16 cellular contexts compared by ENCODE assay signal in genomic region chr4:61468091-61468720, GRCh38.
A peak's percentile ranks its signal among the peaks of the same experiment; 100 is the strongest.
DNase-seq lines count a peak whose midpoint lies in the region; ATAC-seq and TF ChIP-seq lines count a peak whose summit lies in the region.
"Had no signal": no experiment of that assay in that cellular context is flagged by ENCODE, and none has a peak within 500 bp of the region (broad histone marks: within the 10 kb centered on the region; RNA-seq: fewer than 3 reads in every experiment).

No MANE protein-coding gene starts in this region.

- peaks cover 0 to 9% of the 10 kb centered on the region in 2 donors for H3K9me3 Mint-ChIP-seq in effector memory CD8-positive, alpha-beta T cell

- TF ChIP-seq CTCF in fibroblast of villous mesenchyme (IDR thresholded peaks at IDR 0.05; ENCODE audit: insufficient read depth, low read depth, low read length), result no peak

- no peak overlapping the region for H3K4me3 Mint-ChIP-seq in effector memory CD8-positive, alpha-beta T cell

- no peak overlapping the region for H3K27ac Mint-ChIP-seq in effector memory CD8-positive, alpha-beta T cell
- H3K27ac Mint-ChIP-seq: activated T-helper 2 cell treated with anti-CD3 and anti-CD28 coated beads, Interferon-gamma antibody, Interleukin-2, Interleukin-4, amounts not matched to agents 10 μg/mL and 5 μg/mL and 100 μg/mL, durations not matched to agents 14 hours and 24 hours and 36 hours; progenitor cell of endocrine pancreas had no signal

- H3K4me1 Mint-ChIP-seq in effector memory CD8-positive, alpha-beta T cell (ENCODE audit: low read depth in 2 of 2), result no peaks in the 10 kb centered on the region

- no peak for ATAC-seq in effector memory CD8-positive, alpha-beta T cell (replicated peaks)
- ATAC-seq: GM12878 had no signal

- intact Hi-C loops in cardiac septum (cut with DNase I), result no loop called here

- H3K27ac ChIP-seq in substantia nigra (ENCODE audit: low read depth, low read length, poor library complexity, severe bottlenecking), result peak overlapping the region; percentile 53
- H3K27ac ChIP-seq: 22Rv1, coronary artery, SK-N-MC had no signal

- H3K4me3 ChIP-seq in fibroblast of villous mesenchyme (ENCODE audit: low read depth, low read length), result no peak overlapping the region
- H3K4me3 ChIP-seq: coronary artery, GM12878, SK-N-MC had no signal

- H3K36me3 Mint-ChIP-seq in effector memory CD8-positive, alpha-beta T cell (ENCODE audit: insufficient read depth), result no peaks in the 10 kb centered on the region

- no peaks in the 10 kb centered on the region for H3K27me3 Mint-ChIP-seq in effector memory CD8-positive, alpha-beta T cell
- H3K27me3 Mint-ChIP-seq: progenitor cell of endocrine pancreas had no signal

- DNase-seq in DMS53 (lab: John Stamatoyannopoulos, UW), result peak; percentile 20
- no peak for DNase-seq in DMS53 treated with DMSO at 0.1 percent for 48 hours (lab: John Stamatoyannopoulos, UW; ENCODE audit: unreplicated experiment)
- peak; percentile 91 for DNase-seq in SKM-1 treated with dmso at 0.1 percent for 144 hours (lab: John Stamatoyannopoulos, UW; ENCODE audit: unreplicated experiment)
- DNase-seq in fibroblast of villous mesenchyme (ENCODE audit: low read depth), result peak; percentile 19
- DNase-seq in substantia nigra (lab: John Stamatoyannopoulos, UW), result peak in 2 of 49 donors; percentile 3 to 8
- no peak for DNase-seq in activated gamma-delta T cell treated with Interleukin-2 at 50 U/mL for 16 hours
- DNase-seq in cardiac septum (ENCODE audit: low spot score), result no peak
- DNase-seq in effector memory CD8-positive, alpha-beta T cell, result no peak
- DNase-seq: activated CD4-positive, alpha-beta T cell treated with anti-CD3 and anti-CD28 coated beads for 48 hours; NCI-H510A had no signal

Comparison
In these comparisons a context has a peak if more than half of its experiments do, and no peak if none do; other contexts are left out.
1. DNase-seq: peak in DMS53 (single experiment), SKM-1 treated with dmso at 0.1 percent for 144 hours (single experiment) and fibroblast of villous mesenchyme (single experiment); none in DMS53 treated with DMSO at 0.1 percent for 48 hours (single experiment), activated gamma-delta T cell treated with Interleukin-2 at 50 U/mL for 16 hours (single experiment), cardiac septum (single experiment) and effector memory CD8-positive, alpha-beta T cell (0 of 3).